In genomic region chr15:74977599-74977998, GRCh38 we compare ENCODE assay signal across 19 cellular contexts. TPM values are rescaled to one million over a fixed set of nuclear protein-coding genes. Genes with fewer than 3 reads are reported as not detected.
A peak's percentile ranks its signal among the peaks of the same experiment; 100 is the strongest.
DNase-seq lines count a peak whose midpoint lies in the region; TF ChIP-seq lines count a peak whose summit lies in the region.
"Had no signal": no experiment of that assay in that cellular context is flagged by ENCODE, and none has a peak within 500 bp of the region (broad histone marks: within the 10 kb centered on the region; RNA-seq: fewer than 3 reads in every experiment).

No MANE protein-coding gene starts in this region.

- H3K4me3 Mint-ChIP-seq in activated naive CD8-positive, alpha-beta T cell, result no peak overlapping the region
- no peak overlapping the region for H3K4me3 Mint-ChIP-seq in activated naive CD8-positive, alpha-beta T cell treated with anti-CD3 and anti-CD28 coated beads for 36 hours
- H3K4me3 Mint-ChIP-seq: activated T-helper 1 cell treated with anti-CD3 and anti-CD28 coated beads, Interleukin-12 subunit alpha, Interleukin-12 subunit beta, Interleukin-2, Interleukin-4 antibody, amounts not matched to agents 30 ng/mL and 10 ng/mL and 1 ng/mL, durations not matched to agents 14 hours and 24 hours and 36 hours; B cell; naive thymus-derived CD4-positive, alpha-beta T cell had no signal

- DNase-seq in activated naive CD8-positive, alpha-beta T cell treated with anti-CD3 and anti-CD28 coated beads for 36 hours, result no peak
- DNase-seq in NCI-H82 treated with DMSO at 0.1 percent for 48 hours (lab: John Stamatoyannopoulos, UW; ENCODE audit: unreplicated experiment) (peak; percentile 19), brain microvascular endothelial cell (peak; percentile 20), SW 1271 (lab: John Stamatoyannopoulos, UW) (no peak), NCI-H748 treated with DMSO at 0.1 percent for 48 hours (lab: John Stamatoyannopoulos, UW) (no peak)
- DNase-seq in effector CD8-positive, alpha-beta T cell (lab: John Stamatoyannopoulos, UW), result no peak
- DNase-seq: activated CD4-positive, CD25-positive, alpha-beta regulatory T cell treated with anti-CD3 and anti-CD28 coated beads, Interleukin-2, amount 50 U/mL, for 72 hours; islet precursor cell; KBM-7; MV-4-11; naive thymus-derived CD4-positive, alpha-beta T cell; NCI-H1930; ovary; right lobe of liver; SIG-M5; uterus had no signal

- H3K4me3 ChIP-seq in brain microvascular endothelial cell (ENCODE audit: low read depth, low read length), result no peak overlapping the region
- H3K4me3 ChIP-seq: ovary, right lobe of liver, uterus had no signal

- peak overlapping the region; percentile 13 for H3K27ac Mint-ChIP-seq in activated naive CD8-positive, alpha-beta T cell
- H3K27ac Mint-ChIP-seq in activated naive CD8-positive, alpha-beta T cell treated with anti-CD3 and anti-CD28 coated beads for 36 hours, result no peak overlapping the region
- H3K27ac Mint-ChIP-seq: activated T-helper 1 cell treated with anti-CD3 and anti-CD28 coated beads, Interleukin-12 subunit alpha, Interleukin-12 subunit beta, Interleukin-2, Interleukin-4 antibody, amounts not matched to agents 30 ng/mL and 10 ng/mL and 1 ng/mL, durations not matched to agents 14 hours and 24 hours and 36 hours; B cell; naive thymus-derived CD4-positive, alpha-beta T cell had no signal

- H3K36me3 ChIP-seq in brain microvascular endothelial cell (replicated peaks), result no peaks in the 10 kb centered on the region
- H3K36me3 ChIP-seq: ovary, right lobe of liver, uterus had no signal

- no peak for TF ChIP-seq CTCF in brain microvascular endothelial cell (IDR thresholded peaks at IDR 0.05; ENCODE audit: low read depth, low read length, missing control alignments)

- H3K27me3 Mint-ChIP-seq in activated naive CD8-positive, alpha-beta T cell, result peaks cover 7% of the 10 kb centered on the region
- H3K27me3 Mint-ChIP-seq in activated naive CD8-positive, alpha-beta T cell treated with anti-CD3 and anti-CD28 coated beads for 36 hours, result peaks cover 25% of the 10 kb centered on the region

- H3K36me3 Mint-ChIP-seq in activated naive CD8-positive, alpha-beta T cell, result no peaks in the 10 kb centered on the region
- no peaks in the 10 kb centered on the region for H3K36me3 Mint-ChIP-seq in activated naive CD8-positive, alpha-beta T cell treated with anti-CD3 and anti-CD28 coated beads for 36 hours
- H3K36me3 Mint-ChIP-seq: naive thymus-derived CD4-positive, alpha-beta T cell had no signal

- peak overlapping the region; percentile 4 for H3K27ac ChIP-seq in brain microvascular endothelial cell
- H3K27ac ChIP-seq: ovary, right lobe of liver, uterus had no signal

- no peaks in the 10 kb centered on the region for H3K9me3 Mint-ChIP-seq in activated naive CD8-positive, alpha-beta T cell (ENCODE audit: low read depth)
- no peaks in the 10 kb centered on the region for H3K9me3 Mint-ChIP-seq in activated naive CD8-positive, alpha-beta T cell treated with anti-CD3 and anti-CD28 coated beads for 36 hours
- H3K9me3 Mint-ChIP-seq: activated T-helper 1 cell treated with anti-CD3 and anti-CD28 coated beads, Interleukin-12 subunit alpha, Interleukin-12 subunit beta, Interleukin-2, Interleukin-4 antibody, amounts not matched to agents 30 ng/mL and 10 ng/mL and 1 ng/mL, durations not matched to agents 14 hours and 24 hours and 36 hours had no signal

- peaks cover 11% of the 10 kb centered on the region for H3K4me1 Mint-ChIP-seq in activated naive CD8-positive, alpha-beta T cell (ENCODE audit: low read depth)
- peaks cover 10% of the 10 kb centered on the region for H3K4me1 Mint-ChIP-seq in activated naive CD8-positive, alpha-beta T cell treated with anti-CD3 and anti-CD28 coated beads for 36 hours
- H3K4me1 Mint-ChIP-seq: B cell had no signal

- in situ Hi-C loops in brain microvascular endothelial cell (cut with HindIII; ENCODE audit: low pct_ligation_motif_present, low sequenced_read_pairs), result no loop called here

- H3K27me3 ChIP-seq in brain microvascular endothelial cell (replicated peaks), result no peaks in the 10 kb centered on the region
- H3K27me3 ChIP-seq: ovary, right lobe of liver, uterus had no signal

RNA-seq across cellular contexts. Expression of gene SCAMP5, which starts 17.8 kb away (rescaled TPM):
- total RNA-seq in activated naive CD8-positive, alpha-beta T cell treated with anti-CD3 and anti-CD28 coated beads for 36 hours, result under 1 TPM; 0.44 to 0.58 TPM

RNA-seq across cellular contexts. Expression of gene RPP25, which starts 21.0 kb away (rescaled TPM):
- 1 to 10 TPM; 9.4 to 10.0 TPM for total RNA-seq in activated naive CD8-positive, alpha-beta T cell treated with anti-CD3 and anti-CD28 coated beads for 36 hours

RNA-seq across cellular contexts. Expression of gene COX5A, which starts 39.7 kb away (rescaled TPM):
- total RNA-seq in activated naive CD8-positive, alpha-beta T cell treated with anti-CD3 and anti-CD28 coated beads for 36 hours, result 100 to 1,000 TPM; 352 to 363 TPM

RNA-seq across cellular contexts. Expression of gene PPCDC, which starts 45.8 kb away (rescaled TPM):
- total RNA-seq in activated naive CD8-positive, alpha-beta T cell treated with anti-CD3 and anti-CD28 coated beads for 36 hours, result 10 to 100 TPM; 29.4 to 33.7 TPM

Comparison
In these comparisons a context has a peak if more than half of its experiments do, and no peak if none do; other contexts are left out.
1. DNase-seq: peak in NCI-H82 treated with DMSO at 0.1 percent for 48 hours (single experiment) and brain microvascular endothelial cell (single experiment); none in activated naive CD8-positive, alpha-beta T cell treated with anti-CD3 and anti-CD28 coated beads for 36 hours (single experiment), SW 1271 (0 of 2), NCI-H748 treated with DMSO at 0.1 percent for 48 hours (single experiment) and effector CD8-positive, alpha-beta T cell (single experiment).